Comparison of ENCODE assay signal across 8 cellular contexts in the genomic region with DNA sequence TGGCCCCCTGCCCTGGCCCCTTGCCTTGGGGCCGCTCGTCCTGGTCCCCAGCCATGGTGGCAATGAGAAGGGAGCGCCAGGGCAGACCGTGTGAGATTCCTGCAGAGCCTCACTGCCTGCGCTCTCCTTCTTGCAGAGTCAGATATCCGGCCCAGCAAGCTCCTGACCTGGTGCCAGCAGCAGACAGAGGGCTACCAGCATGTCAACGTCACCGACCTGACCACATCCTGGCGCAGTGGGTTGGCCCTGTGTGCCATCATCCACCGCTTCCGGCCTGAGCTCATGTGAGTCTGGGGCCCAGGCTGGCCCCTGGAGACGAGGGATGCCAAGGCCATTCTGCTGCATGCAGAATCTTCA.
DNase-seq lines count a peak whose midpoint lies in the region; ATAC-seq and TF ChIP-seq lines count a peak whose summit lies in the region.

No MANE protein-coding gene starts in this region.

- CTCF ChIA-PET in SK-N-SH (lab: Yijun Ruan, JAX) = interaction anchor here (1.3 to 5.4 kb wide), 2 partner anchors 11 to 177 kb away, joined by 4 to 48 read pairs; no protein-coding TSS in a partner anchor

- intact Hi-C loops in left ventricle myocardium superior (cut with micrococcal nuclease) = no loop called here

- no peak for TF ChIP-seq CTCF in SK-N-SH (IDR thresholded peaks at IDR 0.05)

- peak overlapping the region; percentile 53 to 85; a peak in 3 of 4 replicates for H3K27ac ChIP-seq in SK-N-SH (ENCODE audit: low read depth in 2 of 2, low read length in 1 of 2)

- H3K9ac ChIP-seq in SK-N-SH = peak overlapping the region; percentile 62

- 0 out of 2 replicates have a peak overlapping the region, but pooled peaks have one; percentile 7 for H3K4me2 ChIP-seq in SK-N-SH

- H3K9me3 ChIP-seq in SK-N-SH = no peaks in the 10 kb centered on the region

- POLR2A ChIA-PET in SK-N-SH (lab: Yijun Ruan, JAX) = no interaction called here

- no peak overlapping the region for H2AFZ ChIP-seq in SK-N-SH (ENCODE audit: low read depth)

- H3K79me2 ChIP-seq in SK-N-SH (ENCODE audit: insufficient read depth) = peaks cover 28% of the 10 kb centered on the region; the same call in 1 of the 2 replicates

- H4K20me1 ChIP-seq in SK-N-SH (ENCODE audit: insufficient read depth) = no peaks in the 10 kb centered on the region

- peaks cover 0 to 12% of the 10 kb centered on the region in 2 experiments; a peak in 2 of 4 replicates for H3K4me1 ChIP-seq in SK-N-SH (ENCODE audit: control insufficient read depth in 1 of 2, insufficient read depth in 2 of 2, low read depth in 1 of 2, low read length in 1 of 2)

- TF ChIP-seq RAD21 in SK-N-SH (IDR thresholded peaks at IDR 0.05; ENCODE audit: low read length) = no peak

- ATAC-seq in GM18870 (IDR thresholded peaks at IDR 0.05; ENCODE audit: unreplicated experiment) = peak; percentile 94
- peak; percentile 84 for ATAC-seq in HG03095 (IDR thresholded peaks at IDR 0.05; ENCODE audit: unreplicated experiment)
- ATAC-seq in left ventricle myocardium superior = peak; percentile 4

- no peaks in the 10 kb centered on the region for H3K9me2 ChIP-seq in SK-N-SH

- 81% methylated on average over 6 of the region's 12 CpGs for WGBS in SK-N-SH (ENCODE audit: low lambda C conversion rate)

- peak in 1 of 2 experiments; percentile 60; a peak in 1 of 4 replicates for TF ChIP-seq EP300 in SK-N-SH (IDR thresholded peaks at IDR 0.05; ENCODE audit: borderline replicate concordance in 1 of 2, low read depth in 1 of 2, low read length in 1 of 2)

- no peaks in the 10 kb centered on the region for H3K27me3 ChIP-seq in SK-N-SH (ENCODE audit: insufficient read depth)

- no peak overlapping the region for H3K4me3 ChIP-seq in SK-N-SH (ENCODE audit: low read depth in 2 of 2, low read length in 1 of 2)

- peaks cover 46% of the 10 kb centered on the region for H3F3A ChIP-seq in SK-N-SH (replicated peaks; ENCODE audit: insufficient read depth)

- DNase-seq in SK-N-SH (no peak), left ventricle myocardium superior (peak; percentile 82), NCI-H187 treated with DMSO at 0.1 percent for 48 hours (lab: John Stamatoyannopoulos, UW) (no peak), cortex of kidney (lab: John Stamatoyannopoulos, UW) (no peak)
- peak; percentile 70 for DNase-seq in activated naive CD4-positive, alpha-beta T cell treated with anti-CD3 and anti-CD28 coated beads, Interleukin-2, amount 50 U/mL, for 16 hours
- DNase-seq in stimulated activated CD4-positive, alpha-beta T cell treated with anti-CD3 and anti-CD28 coated beads, Interleukin-4, amount 100 ng/mL, for 4 hours = peak; percentile 68 to 78

- H3K36me3 ChIP-seq in SK-N-SH (replicated peaks in 1 of 2; ENCODE audit: control insufficient read depth in 1 of 2, insufficient read depth in 2 of 2, low read length in 1 of 2) = peaks cover 34 to 73% of the 10 kb centered on the region in 2 experiments

TF ChIP-seq in SK-N-SH, 30 proteins besides CTCF, POLR2A, EP300 and RAD21:
- TF ChIP-seq, protein P1, sequence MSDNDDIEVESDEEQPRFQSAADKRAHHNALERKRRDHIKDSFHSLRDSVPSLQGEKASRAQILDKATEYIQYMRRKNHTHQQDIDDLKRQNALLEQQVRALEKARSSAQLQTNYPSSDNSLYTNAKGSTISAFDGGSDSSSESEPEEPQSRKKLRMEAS (IDR thresholded peaks at IDR 0.05; ENCODE audit: low read depth) = peak; percentile 75; the same call in 1 of the 2 replicates
- TF ChIP-seq FOXM1 (IDR thresholded peaks at IDR 0.05; ENCODE audit: low read depth) (0 out of 2 replicates have a peak, but pooled peaks have one; percentile 27), NFIC (IDR thresholded peaks at IDR 0.05; ENCODE audit: borderline replicate concordance) (peak; percentile 70), TCF12 (IDR thresholded peaks at IDR 0.05) (peak; percentile 51), EZH2phosphoT487 (IDR thresholded peaks at IDR 0.05; ENCODE audit: borderline replicate concordance, low read depth) (no peak), FOSL2 (IDR thresholded peaks at IDR 0.05; ENCODE audit: borderline replicate concordance, low read depth) (no peak), GABPA (IDR thresholded peaks at IDR 0.05; ENCODE audit: low read depth) (peak; percentile 69)
- TF ChIP-seq, protein P2, sequence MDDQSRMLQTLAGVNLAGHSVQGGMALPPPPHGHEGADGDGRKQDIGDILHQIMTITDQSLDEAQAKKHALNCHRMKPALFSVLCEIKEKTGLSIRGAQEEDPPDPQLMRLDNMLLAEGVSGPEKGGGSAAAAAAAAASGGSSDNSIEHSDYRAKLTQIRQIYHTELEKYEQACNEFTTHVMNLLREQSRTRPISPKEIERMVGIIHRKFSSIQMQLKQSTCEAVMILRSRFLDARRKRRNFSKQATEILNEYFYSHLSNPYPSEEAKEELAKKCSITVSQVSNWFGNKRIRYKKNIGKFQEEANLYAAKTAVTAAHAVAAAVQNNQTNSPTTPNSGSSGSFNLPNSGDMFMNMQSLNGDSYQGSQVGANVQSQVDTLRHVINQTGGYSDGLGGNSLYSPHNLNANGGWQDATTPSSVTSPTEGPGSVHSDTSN (IDR thresholded peaks at IDR 0.05) = peak; percentile 63

Comparison
In these comparisons a context has a peak if more than half of its experiments do, and no peak if none do; other contexts are left out.
1. ATAC-seq: peak in every context shown above with its lines; median percentile 94 in GM18870; 84 in HG03095; 4 in left ventricle myocardium superior.
2. DNase-seq: peak in activated naive CD4-positive, alpha-beta T cell treated with anti-CD3 and anti-CD28 coated beads, Interleukin-2, amount 50 U/mL, for 16 hours (single experiment), left ventricle myocardium superior (single experiment) and stimulated activated CD4-positive, alpha-beta T cell treated with anti-CD3 and anti-CD28 coated beads, Interleukin-4, amount 100 ng/mL, for 4 hours (2 of 2); none in SK-N-SH (single experiment), NCI-H187 treated with DMSO at 0.1 percent for 48 hours (single experiment) and cortex of kidney (single experiment).